8 cellular contexts compared by ENCODE assay signal in the genomic region with DNA sequence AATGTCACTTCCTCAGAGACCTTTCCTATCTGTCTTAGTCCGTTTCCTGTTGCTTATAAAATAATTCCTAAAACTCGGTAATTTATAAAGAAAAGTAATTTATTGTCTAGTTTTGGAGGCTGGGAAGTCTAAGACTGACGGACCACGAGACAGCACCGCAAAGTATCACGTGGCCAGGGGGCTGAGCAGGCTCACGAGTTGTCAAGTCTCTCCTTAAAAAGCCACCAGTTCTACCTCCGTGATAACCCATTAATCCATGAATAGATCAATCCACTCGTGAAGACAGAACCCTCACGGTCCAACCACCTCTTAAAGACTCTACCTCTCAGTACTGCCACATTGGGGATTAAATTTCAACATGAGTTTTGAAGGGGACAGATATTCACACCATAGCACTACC. TPM values are rescaled to one million over a fixed set of nuclear protein-coding genes. Genes with fewer than 3 reads are reported as not detected.
A peak's percentile ranks its signal among the peaks of the same experiment; 100 is the strongest.
DNase-seq lines count a peak whose midpoint lies in the region; ATAC-seq, FAIRE-seq and TF ChIP-seq lines count a peak whose summit lies in the region.

No MANE protein-coding gene starts in this region.

- FAIRE-seq in A549 (lab: Jason Lieb, UNC) (no peak), GM19239 (lab: Jason Lieb, UNC) (no peak)

- peaks cover 11% of the 10 kb centered on the region; the same call in 1 of the 2 replicates for H3K36me3 Mint-ChIP-seq in WTC11
- peaks cover 12 to 20% of the 10 kb centered on the region in 2 donors for H3K36me3 Mint-ChIP-seq in stimulated activated naive B cell treated with anti-CD40 and anti-IgM and Interleukin-4, amounts not matched to agents 10 μg/mL and 1 μg/mL and 100 μg/mL, for 72 hours

- H3K4me1 Mint-ChIP-seq in WTC11 = peaks cover 8% of the 10 kb centered on the region
- H3K4me1 Mint-ChIP-seq in stimulated activated naive B cell treated with anti-CD40 and anti-IgM and Interleukin-4, amounts not matched to agents 10 μg/mL and 1 μg/mL and 100 μg/mL, for 72 hours = peaks cover 21 to 49% of the 10 kb centered on the region in 2 donors

- H3K4me1 ChIP-seq in A549 (peaks cover 18% of the 10 kb centered on the region), psoas muscle (peaks cover 33% of the 10 kb centered on the region)

- CTCF ChIA-PET in A549 (lab: Yijun Ruan, JAX) = no interaction called here
- CTCF ChIA-PET in WTC11 (lab: Charles Lee) = interaction anchor here (1.3 to 2.7 kb wide), 2 partner anchors 251 to 407 kb away, joined by 4 to 37 read pairs; no protein-coding TSS in a partner anchor

- TF ChIP-seq RAD21 in A549 (conservative IDR thresholded peaks at IDR 0.05 in 1 of 2, IDR thresholded peaks at IDR 0.05 in 1 of 2) = no peak

- no peaks in the 10 kb centered on the region for H3K27me3 ChIP-seq in psoas muscle (ENCODE audit: insufficient read depth in 3 of 3, low read length in 2 of 3)

- no peak overlapping the region for H3K4me3 Mint-ChIP-seq in WTC11
- H3K4me3 Mint-ChIP-seq in stimulated activated naive B cell treated with anti-CD40 and anti-IgM and Interleukin-4, amounts not matched to agents 10 μg/mL and 1 μg/mL and 100 μg/mL, for 72 hours = no peak overlapping the region

- H3K9me3 ChIP-seq in A549 (no peaks in the 10 kb centered on the region), psoas muscle (no peaks in the 10 kb centered on the region)

- H3K27ac Mint-ChIP-seq in WTC11 = no peak overlapping the region
- no peak overlapping the region for H3K27ac Mint-ChIP-seq in stimulated activated naive B cell treated with anti-CD40 and anti-IgM and Interleukin-4, amounts not matched to agents 10 μg/mL and 1 μg/mL and 100 μg/mL, for 72 hours

- no peak for TF ChIP-seq POLR2A in A549 (IDR thresholded peaks at IDR 0.05; ENCODE audit: low read length)

- WGBS in A549 (ENCODE audit: missing lambda C conversion rate) = 9% methylated on average over 10 of the region's 10 CpGs
- WGBS in psoas muscle, 3 donors = 0 to 1% (median 0%) methylated on average over 10 of the region's 10 CpGs

- H3K4me2 ChIP-seq in A549 = peak overlapping the region; percentile 95

- no peaks in the 10 kb centered on the region for H3K27me3 Mint-ChIP-seq in WTC11 (ENCODE audit: low read depth)
- H3K27me3 Mint-ChIP-seq in stimulated activated naive B cell treated with anti-CD40 and anti-IgM and Interleukin-4, amounts not matched to agents 10 μg/mL and 1 μg/mL and 100 μg/mL, for 72 hours = no peaks in the 10 kb centered on the region

- TF ChIP-seq CTCF in A549 (IDR thresholded peaks at IDR 0.05) (no peak), WTC11 (IDR thresholded peaks at IDR 0.05) (no peak), epithelial cell of proximal tubule (conservative IDR thresholded peaks at IDR 0.05; ENCODE audit: low read depth, low read length) (no peak), psoas muscle (IDR thresholded peaks at IDR 0.05) (no peak)

- no peaks in the 10 kb centered on the region for H3K9me3 Mint-ChIP-seq in WTC11
- peaks cover 0 to 4% of the 10 kb centered on the region in 2 donors for H3K9me3 Mint-ChIP-seq in stimulated activated naive B cell treated with anti-CD40 and anti-IgM and Interleukin-4, amounts not matched to agents 10 μg/mL and 1 μg/mL and 100 μg/mL, for 72 hours

- no peak for TF ChIP-seq EP300 in A549 (IDR thresholded peaks at IDR 0.05)

- intact Hi-C loops in psoas muscle (cut with DNase I) = no loop called here

- ATAC-seq in A549 (no peak), WTC11 (no peak), psoas muscle (no peak)
- ATAC-seq in stimulated activated naive B cell treated with anti-CD40 and anti-IgM and Interleukin-4, amounts not matched to agents 10 μg/mL and 1 μg/mL and 100 μg/mL, for 72 hours (replicated peaks) = no peak

- no peak for DNase-seq in A549 (ENCODE audit: low read depth in 1 of 2, low spot score in 1 of 2)
- DNase-seq in HK-2 (ENCODE audit: unreplicated experiment) = peak; percentile 5
- no peak for DNase-seq in WTC11 (ENCODE audit: low spot score)
- DNase-seq in epithelial cell of proximal tubule (ENCODE audit: low read depth) = no peak
- no peak for DNase-seq in psoas muscle
- DNase-seq in GM19239 (ENCODE audit: insufficient read length, low spot score) = no peak
- no peak for DNase-seq in stimulated activated naive B cell treated with anti-CD40 and anti-IgM and Interleukin-4, amounts not matched to agents 10 μg/mL and 1 μg/mL and 100 μg/mL, for 72 hours
- DNase-seq in NCI-H187 treated with DMSO at 0.1 percent for 48 hours (lab: John Stamatoyannopoulos, UW) = no peak

- POLR2A ChIA-PET in A549 (lab: Yijun Ruan, JAX) = no interaction called here
- POLR2A ChIA-PET in WTC11 (lab: Charles Lee) = no interaction called here

- peaks cover 0 to 19% of the 10 kb centered on the region in 2 donors for H3K36me3 ChIP-seq in psoas muscle (ENCODE audit: insufficient read depth in 1 of 2, low read depth in 1 of 2)

- peak overlapping the region; percentile 90 for H3K4me3 ChIP-seq in A549
- peak overlapping the region; percentile 93 for H3K4me3 ChIP-seq in epithelial cell of proximal tubule (ENCODE audit: low read depth, low read length)
- peak overlapping the region; percentile 98 for H3K4me3 ChIP-seq in psoas muscle

- H3K27ac ChIP-seq in A549 = peak overlapping the region; percentile 81 to 89
- H3K27ac ChIP-seq in psoas muscle = peak overlapping the region; percentile 84

TF ChIP-seq in A549, 52 proteins besides CTCF, POLR2A, EP300 and RAD21 (continues in another document):
- TF ChIP-seq TP53 (CRISPR knock-in tag; IDR thresholded peaks at IDR 0.05) = no peak
- TF ChIP-seq ZSCAN20 (CRISPR knock-in tag; IDR thresholded peaks at IDR 0.05) = no peak
- no peak for TF ChIP-seq ESRRA (IDR thresholded peaks at IDR 0.05; ENCODE audit: borderline replicate concordance, low read length)
- TF ChIP-seq HDAC2 (IDR thresholded peaks at IDR 0.05) = no peak
- no peak for TF ChIP-seq CBX8 (IDR thresholded peaks at IDR 0.05)
- TF ChIP-seq, protein P1, sequence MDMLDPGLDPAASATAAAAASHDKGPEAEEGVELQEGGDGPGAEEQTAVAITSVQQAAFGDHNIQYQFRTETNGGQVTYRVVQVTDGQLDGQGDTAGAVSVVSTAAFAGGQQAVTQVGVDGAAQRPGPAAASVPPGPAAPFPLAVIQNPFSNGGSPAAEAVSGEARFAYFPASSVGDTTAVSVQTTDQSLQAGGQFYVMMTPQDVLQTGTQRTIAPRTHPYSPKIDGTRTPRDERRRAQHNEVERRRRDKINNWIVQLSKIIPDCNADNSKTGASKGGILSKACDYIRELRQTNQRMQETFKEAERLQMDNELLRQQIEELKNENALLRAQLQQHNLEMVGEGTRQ (IDR thresholded peaks at IDR 0.05) = peak; percentile 54; the same call in 1 of the 2 replicates
- TF ChIP-seq CHD2 (IDR thresholded peaks at IDR 0.05; ENCODE audit: low read length, partially characterized antibody) = no peak

TF ChIP-seq in WTC11, 78 proteins besides CTCF, POLR2A, EP300 and RAD21:
- TF ChIP-seq, protein P2, sequence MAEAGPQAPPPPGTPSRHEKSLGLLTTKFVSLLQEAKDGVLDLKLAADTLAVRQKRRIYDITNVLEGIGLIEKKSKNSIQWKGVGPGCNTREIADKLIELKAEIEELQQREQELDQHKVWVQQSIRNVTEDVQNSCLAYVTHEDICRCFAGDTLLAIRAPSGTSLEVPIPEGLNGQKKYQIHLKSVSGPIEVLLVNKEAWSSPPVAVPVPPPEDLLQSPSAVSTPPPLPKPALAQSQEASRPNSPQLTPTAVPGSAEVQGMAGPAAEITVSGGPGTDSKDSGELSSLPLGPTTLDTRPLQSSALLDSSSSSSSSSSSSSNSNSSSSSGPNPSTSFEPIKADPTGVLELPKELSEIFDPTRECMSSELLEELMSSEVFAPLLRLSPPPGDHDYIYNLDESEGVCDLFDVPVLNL (CRISPR knock-in tag; IDR thresholded peaks at IDR 0.05; ENCODE audit: borderline replicate concordance, low read depth) = no peak
- TF ChIP-seq JAZF1 (CRISPR knock-in tag; IDR thresholded peaks at IDR 0.05) = no peak
- no peak for TF ChIP-seq ETV6 (CRISPR knock-in tag; IDR thresholded peaks at IDR 0.05)
- no peak for TF ChIP-seq FOXJ3 (CRISPR knock-in tag; IDR thresholded peaks at IDR 0.05; ENCODE audit: borderline replicate concordance)
- TF ChIP-seq, protein P3, sequence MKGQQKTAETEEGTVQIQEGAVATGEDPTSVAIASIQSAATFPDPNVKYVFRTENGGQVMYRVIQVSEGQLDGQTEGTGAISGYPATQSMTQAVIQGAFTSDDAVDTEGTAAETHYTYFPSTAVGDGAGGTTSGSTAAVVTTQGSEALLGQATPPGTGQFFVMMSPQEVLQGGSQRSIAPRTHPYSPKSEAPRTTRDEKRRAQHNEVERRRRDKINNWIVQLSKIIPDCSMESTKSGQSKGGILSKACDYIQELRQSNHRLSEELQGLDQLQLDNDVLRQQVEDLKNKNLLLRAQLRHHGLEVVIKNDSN (CRISPR knock-in tag; IDR thresholded peaks at IDR 0.05) = peak; percentile 42; the same call in 1 of the 2 replicates
- TF ChIP-seq CREM (CRISPR knock-in tag; IDR thresholded peaks at IDR 0.05) = no peak
TF ChIP-seq in WTC11: peak in this region for 1.

RNA-seq across cellular contexts. Expression of a gene that starts 0.8 kb away (rescaled TPM):
- polyA plus RNA-seq in A549 (2011; rRNA removed) = 23.1 and 24.6 TPM in 2 replicates
- polyA plus RNA-seq in A549 (2012; cell fraction: cytosol; rRNA removed) = 6.4 and 6.9 TPM in 2 replicates
- 8.8 and 15.3 TPM in 2 replicates for polyA plus RNA-seq in A549 (2012; cell fraction: nucleus; rRNA removed)
- 10.0 to 12.1 TPM (median 11.1 TPM) in 3 replicates for polyA plus RNA-seq in A549 (2017; fragmentation: RNase III; extraction: RNeasy Plus Mini Kit Qiagen cat#74134 plus additional on column Dnase treatment)
- polyA minus RNA-seq in A549 (2011; rRNA and poly(A)+ RNA removed) = 24.5 and 25.5 TPM in 2 replicates
- total RNA-seq in WTC11 (2021) = 6.2 to 10.4 TPM (median 9.1 TPM) in 3 replicates
- total RNA-seq in epithelial cell of proximal tubule = 4.6 and 10.3 TPM in 2 replicates
- 10 to 100 TPM in 2 of 4 donors, 1 to 10 TPM in 2; 6.5 to 11.7 (median 9.8) TPM for total RNA-seq in psoas muscle
- polyA plus RNA-seq in psoas muscle = 10 to 100 TPM in 1 of 3 donors, 1 to 10 TPM in 2; 4.3 to 15.1 (median 5.7) TPM

RNA-seq across cellular contexts. Expression of a gene that starts 1.2 kb away (rescaled TPM):
- 19.3 and 21.6 TPM in 2 replicates for polyA plus RNA-seq in A549 (2011; rRNA removed)
- 7.1 and 7.6 TPM in 2 replicates for polyA plus RNA-seq in A549 (2012; cell fraction: cytosol; rRNA removed)
- polyA plus RNA-seq in A549 (2012; cell fraction: nucleus; rRNA removed) = 4.0 and 5.4 TPM in 2 replicates
- 8.2 to 9.2 TPM (median 8.4 TPM) in 3 replicates for polyA plus RNA-seq in A549 (2017; fragmentation: RNase III; extraction: RNeasy Plus Mini Kit Qiagen cat#74134 plus additional on column Dnase treatment)
- 28.6 and 33.4 TPM in 2 replicates for polyA minus RNA-seq in A549 (2011; rRNA and poly(A)+ RNA removed)
- total RNA-seq in WTC11 (2021) = 11.5 to 13.4 TPM (median 12.9 TPM) in 3 replicates
- 7.9 and 9.5 TPM in 2 replicates for total RNA-seq in epithelial cell of proximal tubule
- 1 to 10 TPM; 5.1 to 6.9 (median 5.5) TPM for total RNA-seq in psoas muscle
- 1 to 10 TPM; 2.3 to 6.3 (median 3.0) TPM for polyA plus RNA-seq in psoas muscle
